25 cellular contexts compared by ENCODE assay signal in the genomic region with DNA sequence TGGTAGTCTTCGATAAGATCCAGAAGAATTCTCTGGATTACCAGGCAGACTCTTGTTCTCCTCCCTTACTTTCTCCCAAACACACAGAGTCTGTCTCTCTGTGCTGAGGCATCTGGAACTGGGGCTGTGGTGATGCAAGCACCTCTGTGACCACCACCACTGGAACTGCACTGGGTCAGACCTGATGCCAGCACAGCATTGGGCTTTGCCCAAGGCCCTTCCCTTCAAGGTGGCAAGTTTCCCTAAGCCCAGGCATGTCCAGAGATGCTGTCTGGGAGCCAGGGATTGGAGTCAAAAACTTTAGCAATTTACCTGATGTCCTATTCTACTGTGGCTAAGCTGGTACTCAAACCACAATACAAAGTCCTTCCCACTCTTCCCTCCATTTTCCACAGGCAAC. TPM values are rescaled to one million over a fixed set of nuclear protein-coding genes. Genes with fewer than 3 reads are reported as not detected.
"Had no signal": no experiment of that assay in that cellular context is flagged by ENCODE, and none has a peak within 500 bp of the region (broad histone marks: within the 10 kb centered on the region; RNA-seq: fewer than 3 reads in every experiment).

No MANE protein-coding gene starts in this region.

- H3K27me3 Mint-ChIP-seq: activated B cell treated with CpG ODN at 0.5 μM for 24 hours had no signal

- H3K4me3 Mint-ChIP-seq: activated B cell treated with CpG ODN at 0.5 μM for 24 hours; activated CD4-positive, alpha-beta memory T cell treated with anti-CD3 and anti-CD28 coated beads for 36 hours; activated CD4-positive, alpha-beta T cell treated with anti-CD3 and anti-CD28 coated beads, Interleukin-2, amount 10 ng/mL, durations not matched to agents 7 days and 5 days; T-helper 17 cell had no signal

- H3K4me1 ChIP-seq: ascending aorta had no signal

- H3K4me3 ChIP-seq: ascending aorta, body of pancreas, cardiac muscle cell had no signal

- H3K36me3 Mint-ChIP-seq: activated CD4-positive, alpha-beta memory T cell treated with anti-CD3 and anti-CD28 coated beads for 36 hours had no signal

- H3K27me3 ChIP-seq: ascending aorta, body of pancreas, cardiac muscle cell had no signal

- H3K36me3 ChIP-seq: ascending aorta, cardiac muscle cell had no signal

- H3K27ac Mint-ChIP-seq: activated B cell treated with CpG ODN at 0.5 μM for 24 hours; activated CD4-positive, alpha-beta memory T cell treated with anti-CD3 and anti-CD28 coated beads for 36 hours; activated CD4-positive, alpha-beta T cell treated with anti-CD3 and anti-CD28 coated beads, Interleukin-2, amount 10 ng/mL, durations not matched to agents 7 days and 5 days; activated T-helper 2 cell treated with anti-CD3 and anti-CD28 coated beads, Interferon-gamma antibody, Interleukin-2, Interleukin-4, amounts not matched to agents 10 μg/mL and 5 μg/mL and 100 μg/mL, durations not matched to agents 14 hours and 24 hours and 36 hours had no signal

- DNase-seq: activated B cell treated with CpG ODN at 0.5 μM for 24 hours; activated CD4-positive, alpha-beta memory T cell treated with anti-CD3 and anti-CD28 coated beads for 36 hours; activated CD4-positive, alpha-beta T cell treated with anti-CD3 and anti-CD28 coated beads for 1 hour; activated CD4-positive, alpha-beta T cell treated with anti-CD3 and anti-CD28 coated beads, Interleukin-2, amount 10 ng/mL, durations not matched to agents 7 days and 5 days; activated gamma-delta T cell treated with Interleukin-2 at 50 U/mL for 16 hours; activated naive CD4-positive, alpha-beta T cell treated with anti-CD3 and anti-CD28 coated beads, Interleukin-2, amount 50 U/mL, for 16 hours; activated T-cell treated with anti-CD3 and anti-CD28 coated beads for 4 hours; activated T-cell treated with anti-CD3 and anti-CD28 coated beads, Interleukin-2, amount 50 U/mL, for 48 hours; body of pancreas; cerebellar nuclear complex; MM.1S; NCI-H1105 treated with DMSO at 0.1 percent for 48 hours; NCI-H1436 treated with DMSO at 0.1 percent for 48 hours; NCI-H187; NCI-H2081; NCI-H510A treated with DMSO at 0.1 percent for 48 hours; NCI-H69; PC-3; SHP77 treated with DMSO at 0.1 percent for 48 hours; T-helper 17 cell; T-helper 9 cell had no signal

- H3K27ac ChIP-seq: ascending aorta, body of pancreas, cardiac muscle cell had no signal

- ATAC-seq: body of pancreas, PC-3, T-helper 17 cell had no signal

- H3K9me3 ChIP-seq: ascending aorta, body of pancreas had no signal

RNA-seq across cellular contexts. Expression of a gene that starts 14.6 kb away (rescaled TPM):
- total RNA-seq: activated B cell treated with CpG ODN at 0.5 μM for 24 hours; activated CD4-positive, alpha-beta memory T cell treated with anti-CD3 and anti-CD28 coated beads for 36 hours; activated CD4-positive, alpha-beta T cell treated with anti-CD3 and anti-CD28 coated beads, Interleukin-2, amount 10 ng/mL, durations not matched to agents 7 days and 5 days; activated CD8-positive, alpha-beta memory T cell treated with anti-CD3 and anti-CD28 coated beads for 36 hours; activated T-helper 2 cell treated with anti-CD3 and anti-CD28 coated beads, Interferon-gamma antibody, Interleukin-2, Interleukin-4, amounts not matched to agents 10 μg/mL and 5 μg/mL and 100 μg/mL, durations not matched to agents 14 hours and 24 hours and 36 hours; ascending aorta; body of pancreas; cardiac muscle cell; PC-3; T-helper 17 cell had no signal
- polyA plus RNA-seq: cardiac muscle cell had no signal
